Comparison of ENCODE assay signal across 37 cellular contexts in the genomic region with DNA sequence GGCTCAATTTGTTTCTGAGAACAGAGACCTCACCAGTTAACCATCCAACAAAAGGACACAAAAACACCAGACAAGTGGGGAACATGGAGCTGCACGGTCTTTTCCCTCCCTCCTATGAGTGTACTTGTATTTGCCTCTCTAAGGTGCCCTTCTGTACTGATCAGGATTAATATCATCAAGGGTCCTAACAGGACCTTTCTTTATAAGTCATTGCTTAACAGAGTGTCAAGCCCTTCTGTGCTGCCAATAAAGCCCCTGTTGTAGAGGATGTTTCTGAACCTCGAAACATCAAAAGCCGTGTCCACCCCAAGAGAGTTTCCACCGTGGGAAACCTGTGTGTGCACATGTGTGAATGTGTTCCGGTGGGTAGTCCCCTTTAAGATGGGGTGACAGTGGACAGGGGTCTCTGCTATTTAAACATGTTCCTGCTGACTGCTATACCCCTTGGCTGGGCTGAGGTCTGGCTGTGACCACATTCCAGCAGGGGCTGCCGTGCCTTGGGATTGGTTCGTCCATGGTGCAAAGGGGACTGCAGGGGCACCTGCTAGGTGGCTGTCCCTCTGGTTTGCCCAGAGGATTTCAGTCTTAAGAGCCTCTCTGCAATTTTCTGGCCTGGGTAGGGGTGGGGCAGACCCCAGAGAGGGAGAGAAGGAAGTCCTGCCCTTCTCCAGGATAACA. TPM values are rescaled to one million over a fixed set of nuclear protein-coding genes. Genes with fewer than 3 reads are reported as not detected.
"Had no signal": no experiment of that assay in that cellular context is flagged by ENCODE, and none has a peak within 500 bp of the region (broad histone marks: within the 10 kb centered on the region; RNA-seq: fewer than 3 reads in every experiment).

No MANE protein-coding gene starts in this region.

- H3K36me3 ChIP-seq: MG63 had no signal

- H3K9me3 ChIP-seq: MG63 had no signal

- H3K4me3 ChIP-seq: MG63 had no signal

- H3K27ac ChIP-seq: KMS-11 had no signal

- H3K9ac ChIP-seq: KMS-11 had no signal

- H3K4me2 ChIP-seq: KMS-11 had no signal

- DNase-seq: Karpas-422, Kasumi-1, KG1, MG63, MM.1S, NCI-H1048, NCI-H1092, NCI-H1092 treated with DMSO at 0.1 percent for 48 hours, NCI-H1105, NCI-H1105 treated with DMSO at 0.1 percent for 48 hours, NCI-H1417, NCI-H1417 treated with DMSO at 0.1 percent for 48 hours, NCI-H1436, NCI-H1436 treated with DMSO at 0.1 percent for 48 hours, NCI-H146, NCI-H1694, NCI-H1694 treated with DMSO at 0.1 percent for 48 hours, NCI-H187, NCI-H187 treated with DMSO at 0.1 percent for 48 hours, NCI-H1930, NCI-H2029, NCI-H2029 treated with DMSO at 0.1 percent for 48 hours, NCI-H2081, NCI-H2081 treated with DMSO at 0.1 percent for 48 hours, NCI-H2107, NCI-H2171, NCI-H2171 treated with DMSO at 0.1 percent for 48 hours, NCI-H2227 treated with DMSO at 0.1 percent for 48 hours, NCI-H226, NCI-H345, NCI-H446, NCI-H446 treated with DMSO at 0.1 percent for 48 hours, NCI-H510A, NCI-H510A treated with DMSO at 0.1 percent for 48 hours had no signal

RNA-seq across cellular contexts. Expression of gene ESRRB, which starts 6.0 kb away (rescaled TPM):
- total RNA-seq: LHCN-M2, M059J had no signal
